14 cellular contexts compared by ENCODE assay signal in the genomic region with DNA sequence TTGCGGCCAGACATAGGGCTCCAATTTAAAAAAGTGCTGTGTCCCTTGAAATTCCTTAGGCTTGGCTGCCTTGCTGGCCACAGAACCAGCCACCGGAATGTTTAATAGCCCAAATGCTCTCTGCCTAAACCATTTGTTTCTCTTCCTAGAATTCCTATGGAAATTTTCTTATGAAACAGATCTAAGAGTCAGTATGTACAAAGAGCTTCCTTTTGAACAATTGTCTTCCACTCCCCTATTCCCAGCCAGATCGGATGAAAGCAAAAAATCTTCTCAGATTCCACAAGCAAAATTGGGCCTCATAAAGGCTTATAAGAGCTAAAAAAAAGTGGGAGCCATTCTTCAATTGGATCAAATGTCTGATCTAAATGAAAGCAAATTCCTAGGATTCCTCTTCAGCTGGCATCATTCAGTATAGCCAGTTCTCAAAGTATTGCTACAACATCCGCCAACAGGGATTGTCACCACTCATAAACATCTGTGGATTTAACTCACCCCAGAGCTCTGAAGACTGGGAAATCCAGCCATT.
DNase-seq lines count a peak whose midpoint lies in the region; TF ChIP-seq lines count a peak whose summit lies in the region.
"Had no signal": no experiment of that assay in that cellular context is flagged by ENCODE, and none has a peak within 500 bp of the region (broad histone marks: within the 10 kb centered on the region; RNA-seq: fewer than 3 reads in every experiment).

No MANE protein-coding gene starts in this region.

- H2AFZ ChIP-seq in neuronal stem cell (ENCODE audit: low read length) = peak overlapping the region; percentile 21

- no peak overlapping the region for H3K9ac ChIP-seq in neuronal stem cell (ENCODE audit: low read depth, low read length, poor library complexity)

- no peak overlapping the region for H2BK12ac ChIP-seq in neuronal stem cell (ENCODE audit: low read length)

- H4K8ac ChIP-seq in neuronal stem cell (ENCODE audit: low read depth, low read length) = no peak overlapping the region

- H3K18ac ChIP-seq in neuronal stem cell (ENCODE audit: low read length) = no peak overlapping the region

- peaks cover 6 to 12% of the 10 kb centered on the region in 2 donors for H3K4me1 ChIP-seq in neuronal stem cell (ENCODE audit: control insufficient read depth in 2 of 2, insufficient read depth in 1 of 2, low read depth in 1 of 2, low read length in 2 of 2)

- no peaks in the 10 kb centered on the region for H3K9me3 ChIP-seq in neuronal stem cell (replicated peaks in 1 of 2; ENCODE audit: control insufficient read depth in 2 of 2, insufficient read depth in 1 of 2, low read depth in 1 of 2, low read length in 2 of 2)

- POLR2A ChIA-PET in HEK293T (lab: Yijun Ruan, JAX) = no interaction called here

- no peak overlapping the region for H2BK120ac ChIP-seq in neuronal stem cell (ENCODE audit: low read depth, low read length)

- H3K23ac ChIP-seq in neuronal stem cell (ENCODE audit: low read depth, low read length, poor library complexity) = no peak overlapping the region

- WGBS in neuronal stem cell (ENCODE audit: extremely low coverage in 2 of 2, insufficient read length in 2 of 2, insufficient replicate concordance in 1 of 2), 2 donors = no CpG with 5 or more reads among the region's 4 CpGs

- H3K79me1 ChIP-seq in neuronal stem cell (ENCODE audit: low read depth, low read length) = no peaks in the 10 kb centered on the region

- no peaks in the 10 kb centered on the region for H3K27me3 ChIP-seq in neuronal stem cell (ENCODE audit: control insufficient read depth in 3 of 3, insufficient read depth in 3 of 3, low read depth in 1 of 3, low read length in 3 of 3)
- H3K27me3 ChIP-seq in dorsolateral prefrontal cortex = peaks cover 0 to 12% (median 0%) of the 10 kb centered on the region in 45 donors

- intact Hi-C loops in dorsolateral prefrontal cortex (cut with DNase I) = no loop called here

- H2BK5ac ChIP-seq in neuronal stem cell (ENCODE audit: low read length) = no peak overlapping the region

- peak; percentile 5 for DNase-seq in ELR (ENCODE audit: low read depth)
- peak; percentile 75 for DNase-seq in RPMI7951 (ENCODE audit: low read depth)
- DNase-seq in fibroblast of peridontal ligament (ENCODE audit: extremely low read depth) = peak; percentile 69
- peak; percentile 9 for DNase-seq in neuronal stem cell (ENCODE audit: low spot score)
- DNase-seq in Ammon's horn (ENCODE audit: low spot score) = no peak
- no peak for DNase-seq in dorsolateral prefrontal cortex
- DNase-seq in HEK293T (ENCODE audit: extremely low spot score) = no peak
- no peak for DNase-seq in KG1 (lab: John Stamatoyannopoulos, UW)
- DNase-seq: activated T-cell treated with anti-CD3 and anti-CD28 coated beads for 4 hours, amniotic stem cell, C1 segment of cervical spinal cord, natural killer cell, NCI-H774, SHP77 treated with DMSO at 0.1 percent for 48 hours had no signal

- no peak overlapping the region for H2AK5ac ChIP-seq in neuronal stem cell (ENCODE audit: low read depth, low read length)

- H3K4me3 ChIP-seq in neuronal stem cell (ENCODE audit: low read length in 2 of 2) (no peak overlapping the region), dorsolateral prefrontal cortex (no peak overlapping the region)

- no peak overlapping the region for H4K91ac ChIP-seq in neuronal stem cell (ENCODE audit: low read depth, low read length, poor library complexity)

- no peak overlapping the region for H2BK15ac ChIP-seq in neuronal stem cell (ENCODE audit: low read length)

- CTCF ChIA-PET in HEK293T (lab: Yijun Ruan, JAX) = no interaction called here

- H3K36me3 ChIP-seq in neuronal stem cell (replicated peaks in 1 of 2; ENCODE audit: control insufficient read depth in 2 of 2, insufficient read depth in 2 of 2, low read length in 2 of 2) = no peaks in the 10 kb centered on the region

- H3K27ac ChIP-seq in neuronal stem cell (replicated peaks; ENCODE audit: low read length) (no peak overlapping the region), dorsolateral prefrontal cortex (no peak overlapping the region)

- no peak overlapping the region for H3K4ac ChIP-seq in neuronal stem cell (ENCODE audit: low read length)

- no peak overlapping the region for H3K4me2 ChIP-seq in neuronal stem cell (ENCODE audit: insufficient read depth, low read length, poor library complexity, severe bottlenecking)

- no peak for TF ChIP-seq CTCF in dorsolateral prefrontal cortex (IDR thresholded peaks at IDR 0.05 in 54 of 56, conservative IDR thresholded peaks at IDR 0.05 in 2 of 56; ENCODE audit: low read depth in 1 of 56, partially characterized antibody in 56 of 56)

- H3K14ac ChIP-seq in neuronal stem cell (ENCODE audit: low read length) = no peak overlapping the region

TF ChIP-seq in HEK293T, 16 proteins besides CTCF, POLR2A, EP300 and RAD21:
- no peak for TF ChIP-seq CTBP1 (IDR thresholded peaks at IDR 0.05; ENCODE audit: borderline replicate concordance)
- TF ChIP-seq ARNT (IDR thresholded peaks at IDR 0.05) = no peak
- no peak for TF ChIP-seq NFRKB (IDR thresholded peaks at IDR 0.05)
- no peak for TF ChIP-seq L3MBTL2 (conservative IDR thresholded peaks at IDR 0.05)
- TF ChIP-seq FOXM1 (IDR thresholded peaks at IDR 0.05; ENCODE audit: borderline replicate concordance) = no peak
- no peak for TF ChIP-seq ZNF384 (IDR thresholded peaks at IDR 0.05)
- no peak for TF ChIP-seq BHLHE40 (IDR thresholded peaks at IDR 0.05; ENCODE audit: borderline replicate concordance)
- TF ChIP-seq ELF4 (IDR thresholded peaks at IDR 0.05) = no peak
- no peak for TF ChIP-seq SP1 (IDR thresholded peaks at IDR 0.05)
- no peak for TF ChIP-seq SUZ12 (IDR thresholded peaks at IDR 0.05)
- TF ChIP-seq, protein P1, sequence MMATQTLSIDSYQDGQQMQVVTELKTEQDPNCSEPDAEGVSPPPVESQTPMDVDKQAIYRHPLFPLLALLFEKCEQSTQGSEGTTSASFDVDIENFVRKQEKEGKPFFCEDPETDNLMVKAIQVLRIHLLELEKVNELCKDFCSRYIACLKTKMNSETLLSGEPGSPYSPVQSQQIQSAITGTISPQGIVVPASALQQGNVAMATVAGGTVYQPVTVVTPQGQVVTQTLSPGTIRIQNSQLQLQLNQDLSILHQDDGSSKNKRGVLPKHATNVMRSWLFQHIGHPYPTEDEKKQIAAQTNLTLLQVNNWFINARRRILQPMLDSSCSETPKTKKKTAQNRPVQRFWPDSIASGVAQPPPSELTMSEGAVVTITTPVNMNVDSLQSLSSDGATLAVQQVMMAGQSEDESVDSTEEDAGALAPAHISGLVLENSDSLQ (IDR thresholded peaks at IDR 0.05) = no peak
- TF ChIP-seq LEF1 (IDR thresholded peaks at IDR 0.05; ENCODE audit: borderline replicate concordance) = no peak
- TF ChIP-seq FOXK2 (IDR thresholded peaks at IDR 0.05) = no peak
- TF ChIP-seq HDGF (IDR thresholded peaks at IDR 0.05; ENCODE audit: borderline replicate concordance) = no peak

Comparison
In these comparisons a context has a peak if more than half of its experiments do, and no peak if none do; other contexts are left out.
1. DNase-seq: peak in ELR (single experiment), RPMI7951 (single experiment), fibroblast of peridontal ligament (single experiment) and neuronal stem cell (single experiment); none in Ammon's horn (single experiment), dorsolateral prefrontal cortex (0 of 10), HEK293T (single experiment) and KG1 (single experiment).